Comparison of ENCODE assay signal across 19 cellular contexts in genomic region chr10:87720665-87721064, GRCh38.
"Had no signal": no experiment of that assay in that cellular context is flagged by ENCODE, and none has a peak within 500 bp of the region (broad histone marks: within the 10 kb centered on the region; RNA-seq: fewer than 3 reads in every experiment).

No MANE protein-coding gene starts in this region.

- H3K9me3 Mint-ChIP-seq: endodermal cell; naive thymus-derived CD8-positive, alpha-beta T cell; neural crest cell; stimulated activated naive B cell treated with anti-CD40 and anti-IgM and Interleukin-4, amounts not matched to agents 10 μg/mL and 1 μg/mL and 100 μg/mL, for 72 hours; type B pancreatic cell had no signal

- H3K9me3 ChIP-seq: heart left ventricle, mucosa of descending colon, suprapubic skin, thyroid gland, vagina had no signal

- H3K4me1 Mint-ChIP-seq: endodermal cell had no signal

- DNase-seq: effector CD4-positive, alpha-beta T cell; endodermal cell; foreskin melanocyte; heart left ventricle; hippocampal formation; left colon; mucosa of descending colon; naive thymus-derived CD8-positive, alpha-beta T cell; posterior cingulate gyrus; stimulated activated CD4-positive, alpha-beta T cell treated with anti-CD3 and anti-CD28 coated beads, Interleukin-2, amount 100 ng/mL, for 24 hours; stimulated activated CD4-positive, alpha-beta T cell treated with anti-CD3 and anti-CD28 coated beads, Interleukin-4, amount 100 ng/mL, for 4 hours; stimulated activated naive B cell treated with anti-CD40 and anti-IgM and Interleukin-4, amounts not matched to agents 10 μg/mL and 1 μg/mL and 100 μg/mL, for 72 hours; thyroid gland had no signal

- H3K36me3 ChIP-seq: suprapubic skin, thyroid gland, vagina had no signal

- H3K36me3 Mint-ChIP-seq: naive thymus-derived CD8-positive, alpha-beta T cell; stimulated activated naive B cell treated with anti-CD40 and anti-IgM and Interleukin-4, amounts not matched to agents 10 μg/mL and 1 μg/mL and 100 μg/mL, for 72 hours had no signal

- ATAC-seq: heart left ventricle; left colon; mucosa of descending colon; naive thymus-derived CD8-positive, alpha-beta T cell; sciatic nerve; stimulated activated naive B cell treated with anti-CD40 and anti-IgM and Interleukin-4, amounts not matched to agents 10 μg/mL and 1 μg/mL and 100 μg/mL, for 72 hours had no signal

- H3K27ac Mint-ChIP-seq: endodermal cell; naive thymus-derived CD8-positive, alpha-beta T cell; stimulated activated naive B cell treated with anti-CD40 and anti-IgM and Interleukin-4, amounts not matched to agents 10 μg/mL and 1 μg/mL and 100 μg/mL, for 72 hours; type B pancreatic cell had no signal

- H3K4me1 ChIP-seq: thyroid gland had no signal

- H3K27me3 Mint-ChIP-seq: stimulated activated naive B cell treated with anti-CD40 and anti-IgM and Interleukin-4, amounts not matched to agents 10 μg/mL and 1 μg/mL and 100 μg/mL, for 72 hours; type B pancreatic cell had no signal

- H3K4me3 ChIP-seq: coronary artery, heart left ventricle, mucosa of descending colon, suprapubic skin, thyroid gland, vagina had no signal

- H3K27me3 ChIP-seq: heart left ventricle, suprapubic skin, thyroid gland, vagina had no signal

- H3K4me3 Mint-ChIP-seq: endodermal cell; naive thymus-derived CD8-positive, alpha-beta T cell; neural crest cell; stimulated activated naive B cell treated with anti-CD40 and anti-IgM and Interleukin-4, amounts not matched to agents 10 μg/mL and 1 μg/mL and 100 μg/mL, for 72 hours; type B pancreatic cell had no signal

- H3K27ac ChIP-seq: coronary artery, suprapubic skin, thyroid gland, vagina had no signal
